In the genomic region with DNA sequence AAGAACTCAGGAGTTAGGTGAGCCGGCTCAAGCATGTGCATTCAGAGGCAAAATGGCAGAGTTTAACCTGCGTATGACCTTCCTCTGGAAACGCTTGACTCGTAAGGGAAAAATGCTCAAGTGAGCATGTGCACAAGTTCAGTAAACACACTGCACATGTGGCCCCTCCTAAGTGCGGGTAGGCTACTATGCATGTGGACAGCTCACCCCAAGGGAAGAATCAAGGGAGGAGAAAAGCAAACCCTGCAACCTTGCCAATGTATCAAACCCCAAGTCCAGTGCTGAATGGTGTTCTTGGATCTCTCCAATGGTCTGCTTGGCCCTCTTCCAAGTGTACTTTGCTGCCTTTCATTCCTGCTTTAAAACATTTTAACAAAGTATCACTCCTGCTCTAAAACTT, we compare ENCODE assay signal across 17 cellular contexts.
"Had no signal": no experiment of that assay in that cellular context is flagged by ENCODE, and none has a peak within 500 bp of the region (broad histone marks: within the 10 kb centered on the region; RNA-seq: fewer than 3 reads in every experiment).

No MANE protein-coding gene starts in this region.

- H3K4me1 ChIP-seq: body of pancreas, gastroesophageal sphincter, heart right ventricle, left lung, pancreas, sigmoid colon, spleen, tibial nerve had no signal

- H3K27ac ChIP-seq: body of pancreas, gastroesophageal sphincter, heart right ventricle, left lung, pancreas, sigmoid colon, spleen, tibial nerve had no signal

- H3K9me3 ChIP-seq: body of pancreas, gastroesophageal sphincter, heart right ventricle, left lung, pancreas, tibial nerve had no signal

- ATAC-seq: activated T-helper 17 cell treated with anti-CD3 and anti-CD28 coated beads, Interleukin-2, amount 50 U/mL, for 72 hours; body of pancreas; gastroesophageal sphincter; heart right ventricle; left lung; naive thymus-derived CD8-positive, alpha-beta T cell; pancreas had no signal

- H3K36me3 ChIP-seq: gastroesophageal sphincter, heart right ventricle, left lung, pancreas, sigmoid colon, spleen, tibial nerve had no signal

- H3K4me3 ChIP-seq: body of pancreas, gastroesophageal sphincter, heart right ventricle, left lung, pancreas, sigmoid colon, spleen, tibial nerve had no signal

- H3K27me3 ChIP-seq: body of pancreas, gastroesophageal sphincter, heart right ventricle, left lung, pancreas, sigmoid colon, spleen, tibial nerve had no signal

- DNase-seq: activated CD4-positive, alpha-beta T cell treated with anti-CD3 and anti-CD28 coated beads for 1 hour; activated CD4-positive, alpha-beta T cell treated with anti-CD3 and anti-CD28 coated beads, Interleukin-2, amount 50 U/mL, for 4 hours; activated naive CD4-positive, alpha-beta T cell treated with Interleukin-2 at 50 U/mL for 16 hours; body of pancreas; effector memory CD4-positive, alpha-beta T cell; heart right ventricle; left lung; naive thymus-derived CD8-positive, alpha-beta T cell; pancreas; sigmoid colon; spleen; stimulated activated CD4-positive, alpha-beta T cell treated with anti-CD3 and anti-CD28 coated beads, Interleukin-2, amount 100 ng/mL, for 24 hours; T-helper 1 cell; T1000 had no signal
